In the genomic region with DNA sequence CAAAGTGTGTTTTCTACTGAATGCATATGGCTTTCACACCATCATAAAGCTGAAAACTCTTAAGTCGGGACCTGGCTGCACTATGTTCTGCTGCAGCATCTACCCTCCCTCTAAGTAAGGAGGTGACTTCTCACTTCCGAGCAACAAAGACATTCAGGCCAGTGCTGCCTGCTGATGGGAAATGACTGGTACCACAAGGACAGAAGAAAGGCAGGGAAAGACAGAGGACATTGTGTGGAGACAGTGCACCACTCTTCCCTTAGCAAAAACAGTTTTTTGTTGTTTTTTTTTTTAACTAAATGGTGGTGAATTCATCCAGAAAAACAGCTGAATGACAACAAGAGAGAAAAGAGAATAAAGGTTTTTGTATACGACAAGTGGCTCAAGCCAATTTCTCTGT, we compare ENCODE assay signal across 19 cellular contexts.
"Had no signal": no experiment of that assay in that cellular context is flagged by ENCODE, and none has a peak within 500 bp of the region (broad histone marks: within the 10 kb centered on the region; RNA-seq: fewer than 3 reads in every experiment).

No MANE protein-coding gene starts in this region.

- H3K36me3 Mint-ChIP-seq: activated CD4-positive, alpha-beta memory T cell treated with anti-CD3 and anti-CD28 coated beads for 36 hours; activated naive CD8-positive, alpha-beta T cell treated with anti-CD3 and anti-CD28 coated beads for 36 hours; brain; natural killer cell treated with Interleukin-12 subunit alpha and Interleukin-12 subunit beta and Interleukin-15 and Interleukin-18, amount 100 ng/mL, for 72 hours; stimulated activated naive B cell treated with anti-CD40 and anti-IgM and Interleukin-4, amounts not matched to agents 10 μg/mL and 1 μg/mL and 100 μg/mL, for 72 hours; T-cell had no signal

- H3K4me3 Mint-ChIP-seq: activated B cell treated with CpG ODN at 0.5 μM for 24 hours; activated CD4-positive, alpha-beta memory T cell treated with anti-CD3 and anti-CD28 coated beads for 36 hours; activated naive CD8-positive, alpha-beta T cell treated with anti-CD3 and anti-CD28 coated beads for 36 hours; activated T-helper 1 cell treated with anti-CD3 and anti-CD28 coated beads, Interleukin-12 subunit alpha, Interleukin-12 subunit beta, Interleukin-2, Interleukin-4 antibody, amounts not matched to agents 30 ng/mL and 10 ng/mL and 1 ng/mL, durations not matched to agents 14 hours and 24 hours and 36 hours; brain; natural killer cell treated with Interleukin-12 subunit alpha and Interleukin-12 subunit beta and Interleukin-15 and Interleukin-18, amount 100 ng/mL, for 72 hours; stimulated activated naive B cell treated with anti-CD40 and anti-IgM and Interleukin-4, amounts not matched to agents 10 μg/mL and 1 μg/mL and 100 μg/mL, for 72 hours; T-cell had no signal

- DNase-seq: activated B cell treated with CpG ODN at 0.5 μM for 24 hours; activated CD4-positive, alpha-beta memory T cell treated with anti-CD3 and anti-CD28 coated beads for 36 hours; activated CD4-positive, alpha-beta T cell treated with anti-CD3 and anti-CD28 coated beads for 4 hours; activated gamma-delta T cell treated with Interleukin-2 at 50 U/mL for 16 hours; activated naive CD8-positive, alpha-beta T cell treated with anti-CD3 and anti-CD28 coated beads for 36 hours; activated T-cell treated with anti-CD3 and anti-CD28 coated beads for 4 hours; amniotic stem cell; central memory CD4-positive, alpha-beta T cell; colonic mucosa; foreskin melanocyte; heart right ventricle; left cardiac atrium; stimulated activated naive B cell treated with anti-CD40 and anti-IgM and Interleukin-4, amounts not matched to agents 10 μg/mL and 1 μg/mL and 100 μg/mL, for 72 hours; T-cell; tibial artery; uterus had no signal

- ATAC-seq: heart right ventricle; left cardiac atrium; stimulated activated naive B cell treated with anti-CD40 and anti-IgM and Interleukin-4, amounts not matched to agents 10 μg/mL and 1 μg/mL and 100 μg/mL, for 72 hours; T-cell had no signal

- H3K9me3 Mint-ChIP-seq: activated B cell treated with CpG ODN at 0.5 μM for 24 hours; activated CD4-positive, alpha-beta memory T cell treated with anti-CD3 and anti-CD28 coated beads for 36 hours; activated naive CD8-positive, alpha-beta T cell treated with anti-CD3 and anti-CD28 coated beads for 36 hours; activated T-helper 1 cell treated with anti-CD3 and anti-CD28 coated beads, Interleukin-12 subunit alpha, Interleukin-12 subunit beta, Interleukin-2, Interleukin-4 antibody, amounts not matched to agents 30 ng/mL and 10 ng/mL and 1 ng/mL, durations not matched to agents 14 hours and 24 hours and 36 hours; brain; natural killer cell treated with Interleukin-12 subunit alpha and Interleukin-12 subunit beta and Interleukin-15 and Interleukin-18, amount 100 ng/mL, for 72 hours; stimulated activated naive B cell treated with anti-CD40 and anti-IgM and Interleukin-4, amounts not matched to agents 10 μg/mL and 1 μg/mL and 100 μg/mL, for 72 hours; T-cell had no signal

- H3K27ac Mint-ChIP-seq: activated B cell treated with CpG ODN at 0.5 μM for 24 hours; activated CD4-positive, alpha-beta memory T cell treated with anti-CD3 and anti-CD28 coated beads for 36 hours; activated naive CD8-positive, alpha-beta T cell treated with anti-CD3 and anti-CD28 coated beads for 36 hours; activated T-helper 1 cell treated with anti-CD3 and anti-CD28 coated beads, Interleukin-12 subunit alpha, Interleukin-12 subunit beta, Interleukin-2, Interleukin-4 antibody, amounts not matched to agents 30 ng/mL and 10 ng/mL and 1 ng/mL, durations not matched to agents 14 hours and 24 hours and 36 hours; natural killer cell treated with Interleukin-12 subunit alpha and Interleukin-12 subunit beta and Interleukin-15 and Interleukin-18, amount 100 ng/mL, for 72 hours; stimulated activated naive B cell treated with anti-CD40 and anti-IgM and Interleukin-4, amounts not matched to agents 10 μg/mL and 1 μg/mL and 100 μg/mL, for 72 hours; T-cell had no signal
